Comparison of ENCODE assay signal across 19 cellular contexts in genomic region chr11:22190827-22191463, GRCh38.
DNase-seq lines count a peak whose midpoint lies in the region; ATAC-seq and TF ChIP-seq lines count a peak whose summit lies in the region.
"Had no signal": no experiment of that assay in that cellular context is flagged by ENCODE, and none has a peak within 500 bp of the region (broad histone marks: within the 10 kb centered on the region; RNA-seq: fewer than 3 reads in every experiment).

No MANE protein-coding gene starts in this region.

- no peak overlapping the region for H3K9ac ChIP-seq in KMS-11

- no peaks in the 10 kb centered on the region for H3K27me3 ChIP-seq in KMS-11 (ENCODE audit: insufficient read depth, low read depth)
- H3K27me3 ChIP-seq: uterus had no signal

- in situ Hi-C loops in KBM-7 (cut with MboI; ENCODE audit: low pct_unique_long_range_greater_than_20kb, low sequenced_read_pairs): loop anchor here (25.0 kb wide), 1 partner anchor 121 kb away; no protein-coding TSS in a partner anchor

- ATAC-seq in GM18511 (IDR thresholded peaks at IDR 0.05; ENCODE audit: unreplicated experiment): peak; percentile 53
- peak; percentile 38 for ATAC-seq in GM19463 (IDR thresholded peaks at IDR 0.05; ENCODE audit: unreplicated experiment)
- peak; percentile 28 for ATAC-seq in HG02870 (IDR thresholded peaks at IDR 0.05; ENCODE audit: unreplicated experiment)
- ATAC-seq in HG02885 (IDR thresholded peaks at IDR 0.05; ENCODE audit: poor library complexity, unreplicated experiment): no peak
- ATAC-seq: T-helper 17 cell had no signal

- H3K27ac ChIP-seq in KMS-11: no peak overlapping the region
- H3K27ac ChIP-seq: uterus had no signal

- no peak for DNase-seq in KBM-7
- DNase-seq in NCI-H1930 (lab: John Stamatoyannopoulos, UW): no peak
- DNase-seq in putamen (ENCODE audit: low spot score): no peak
- DNase-seq: activated CD4-positive, CD25-positive, alpha-beta regulatory T cell; anterior cingulate cortex; CD8-positive, alpha-beta memory T cell; HFFc6; IMR-90; NCI-H2029; NCI-H510A; retina; SIG-M5; T-helper 17 cell; uterus had no signal

- H3K79me2 ChIP-seq in KMS-11 (ENCODE audit: insufficient read depth, low read depth): peaks cover 6% of the 10 kb centered on the region; the same call in 1 of the 2 replicates

- H3K36me3 ChIP-seq in KMS-11 (ENCODE audit: insufficient read depth): no peaks in the 10 kb centered on the region
- H3K36me3 ChIP-seq: uterus had no signal

- H3K4me1 ChIP-seq in KMS-11 (ENCODE audit: low read depth, poor library complexity, severe bottlenecking): peaks cover 36% of the 10 kb centered on the region
- H3K4me1 ChIP-seq: uterus had no signal

- H3K4me3 ChIP-seq in KMS-11 (IDR thresholded peaks at IDR 0.05; ENCODE audit: insufficient read depth, low read depth, low read length): no peak overlapping the region
- H3K4me3 ChIP-seq: uterus had no signal

- no peaks in the 10 kb centered on the region for H4K20me1 ChIP-seq in KMS-11 (ENCODE audit: insufficient read depth)

- H2AFZ ChIP-seq in KMS-11 (ENCODE audit: low read depth): no peak overlapping the region; the same call in 1 of the 2 replicates

- H3K4me2 ChIP-seq in KMS-11: peak overlapping the region; percentile 37

- TF ChIP-seq CTCF in KMS-11 (conservative IDR thresholded peaks at IDR 0.05; ENCODE audit: low read depth, low read length): no peak
